In genomic region chr2:88097891-88098557, GRCh38 we compare ENCODE assay signal across 1 cellular context.
TF ChIP-seq lines count a peak whose summit lies in the region.

No MANE protein-coding gene starts in this region.

TF ChIP-seq in K562, 482 proteins besides CTCF, POLR2A, EP300 and RAD21:
- TF ChIP-seq NUFIP1 (IDR thresholded peaks at IDR 0.05; ENCODE audit: partially characterized antibody) (no peak), KHSRP (IDR thresholded peaks at IDR 0.05) (no peak), TEAD1 (CRISPR knock-in tag; IDR thresholded peaks at IDR 0.05) (no peak), GTF2A2 (tag; IDR thresholded peaks at IDR 0.05) (no peak), ZNF316 (IDR thresholded peaks at IDR 0.05) (peak; percentile 49; the same call in 1 of the 2 replicates), HNRNPL (IDR thresholded peaks at IDR 0.05; ENCODE audit: low read depth, low read length) (no peak)
- TF ChIP-seq, protein P1, sequence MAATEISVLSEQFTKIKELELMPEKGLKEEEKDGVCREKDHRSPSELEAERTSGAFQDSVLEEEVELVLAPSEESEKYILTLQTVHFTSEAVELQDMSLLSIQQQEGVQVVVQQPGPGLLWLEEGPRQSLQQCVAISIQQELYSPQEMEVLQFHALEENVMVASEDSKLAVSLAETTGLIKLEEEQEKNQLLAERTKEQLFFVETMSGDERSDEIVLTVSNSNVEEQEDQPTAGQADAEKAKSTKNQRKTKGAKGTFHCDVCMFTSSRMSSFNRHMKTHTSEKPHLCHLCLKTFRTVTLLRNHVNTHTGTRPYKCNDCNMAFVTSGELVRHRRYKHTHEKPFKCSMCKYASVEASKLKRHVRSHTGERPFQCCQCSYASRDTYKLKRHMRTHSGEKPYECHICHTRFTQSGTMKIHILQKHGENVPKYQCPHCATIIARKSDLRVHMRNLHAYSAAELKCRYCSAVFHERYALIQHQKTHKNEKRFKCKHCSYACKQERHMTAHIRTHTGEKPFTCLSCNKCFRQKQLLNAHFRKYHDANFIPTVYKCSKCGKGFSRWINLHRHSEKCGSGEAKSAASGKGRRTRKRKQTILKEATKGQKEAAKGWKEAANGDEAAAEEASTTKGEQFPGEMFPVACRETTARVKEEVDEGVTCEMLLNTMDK (IDR thresholded peaks at IDR 0.05; ENCODE audit: borderline replicate concordance, insufficient read depth, low read depth, low read length, poor library complexity, severe bottlenecking): no peak
- TF ChIP-seq, protein P2, sequence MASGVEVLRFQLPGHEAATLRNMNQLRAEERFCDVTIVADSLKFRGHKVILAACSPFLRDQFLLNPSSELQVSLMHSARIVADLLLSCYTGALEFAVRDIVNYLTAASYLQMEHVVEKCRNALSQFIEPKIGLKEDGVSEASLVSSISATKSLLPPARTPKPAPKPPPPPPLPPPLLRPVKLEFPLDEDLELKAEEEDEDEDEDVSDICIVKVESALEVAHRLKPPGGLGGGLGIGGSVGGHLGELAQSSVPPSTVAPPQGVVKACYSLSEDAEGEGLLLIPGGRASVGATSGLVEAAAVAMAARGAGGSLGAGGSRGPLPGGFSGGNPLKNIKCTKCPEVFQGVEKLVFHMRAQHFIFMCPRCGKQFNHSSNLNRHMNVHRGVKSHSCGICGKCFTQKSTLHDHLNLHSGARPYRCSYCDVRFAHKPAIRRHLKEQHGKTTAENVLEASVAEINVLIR (CRISPR knock-in tag; IDR thresholded peaks at IDR 0.05): no peak
